In genomic region chr20:56614196-56614595, GRCh38 we compare ENCODE assay signal across 1 cellular context.
TF ChIP-seq lines count a peak whose summit lies in the region.

No MANE protein-coding gene starts in this region.

TF ChIP-seq in GM23338, 12 proteins besides CTCF, POLR2A, EP300 and RAD21 (continued from another document):
- TF ChIP-seq REST (IDR thresholded peaks at IDR 0.05; ENCODE audit: unreplicated experiment) (no peak), JUNB (IDR thresholded peaks at IDR 0.05; ENCODE audit: unreplicated experiment) (no peak), NANOG (IDR thresholded peaks at IDR 0.05; ENCODE audit: borderline replicate concordance) (no peak), POLR2AphosphoS5 (IDR thresholded peaks at IDR 0.05; ENCODE audit: low read depth) (no peak), STAT1 (IDR thresholded peaks at IDR 0.05; ENCODE audit: unreplicated experiment) (no peak)
TF ChIP-seq in GM23338: peak in this region for 0.
